In the genomic region with DNA sequence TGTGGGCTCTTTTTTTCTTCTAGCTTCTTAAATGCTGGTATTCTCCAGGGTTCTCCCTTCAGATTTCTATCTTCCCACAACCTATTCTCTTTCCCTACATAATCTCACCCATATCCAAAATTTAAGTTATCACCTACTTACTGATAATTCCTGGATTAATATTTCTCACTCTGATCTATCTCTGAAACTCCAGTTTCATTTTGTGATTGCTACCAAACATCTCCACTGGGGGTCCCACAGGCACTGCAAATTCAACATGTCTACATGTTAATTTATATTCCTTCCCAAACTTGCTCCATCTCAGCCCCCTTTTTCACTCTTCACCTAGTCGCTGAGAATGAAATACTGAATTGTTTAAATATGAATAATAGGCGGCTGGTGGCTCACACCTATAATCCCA, we compare ENCODE assay signal across 10 cellular contexts. TPM values are rescaled to one million over a fixed set of nuclear protein-coding genes. Genes with fewer than 3 reads are reported as not detected.
DNase-seq lines count a peak whose midpoint lies in the region; ATAC-seq, FAIRE-seq and TF ChIP-seq lines count a peak whose summit lies in the region.
"Had no signal": no experiment of that assay in that cellular context is flagged by ENCODE, and none has a peak within 500 bp of the region (broad histone marks: within the 10 kb centered on the region; RNA-seq: fewer than 3 reads in every experiment).

No MANE protein-coding gene starts in this region.

- ATAC-seq in K562 (0 out of 3 replicates have a peak, but pooled peaks have one; percentile 27), HG03045 (IDR thresholded peaks at IDR 0.05; ENCODE audit: unreplicated experiment) (no peak)

- H3K9me1 ChIP-seq in K562 (ENCODE audit: control insufficient read depth, insufficient read depth, low read length), result no peaks in the 10 kb centered on the region

- H3K36me3 ChIP-seq in K562 (ENCODE audit: control insufficient read depth, insufficient read depth, low read length) (no peaks in the 10 kb centered on the region), osteoblast (ENCODE audit: insufficient read depth, low read length) (no peaks in the 10 kb centered on the region), prostate gland (no peaks in the 10 kb centered on the region), Peyer's patch (no peaks in the 10 kb centered on the region)

- H3K4me3 ChIP-seq in K562, result no peak overlapping the region
- no peak overlapping the region for H3K4me3 ChIP-seq in osteoblast (ENCODE audit: insufficient read depth, low read length)
- H3K4me3 ChIP-seq in prostate gland, result no peak overlapping the region
- H3K4me3 ChIP-seq in Peyer's patch, result no peak overlapping the region

- no peak for TF ChIP-seq EP300 in K562 (IDR thresholded peaks at IDR 0.05; ENCODE audit: low read length)

- WGBS in K562 (ENCODE audit: insufficient coverage, low coverage, missing lambda C conversion rate), result 27% methylated on average over 2 of the region's 2 CpGs
- 79% methylated on average over 2 of the region's 2 CpGs for WGBS in prostate gland

- H3K9me3 ChIP-seq in K562 (replicated peaks; ENCODE audit: control insufficient read depth, insufficient read depth, low read depth, low read length), result no peaks in the 10 kb centered on the region
- no peaks in the 10 kb centered on the region for H3K9me3 ChIP-seq in osteoblast (ENCODE audit: low read depth, low read length)
- no peaks in the 10 kb centered on the region for H3K9me3 ChIP-seq in prostate gland
- no peaks in the 10 kb centered on the region for H3K9me3 ChIP-seq in Peyer's patch

- H3K27me3 ChIP-seq in K562 (ENCODE audit: control insufficient read depth in 2 of 2, insufficient read depth in 2 of 2, low read length in 2 of 2) (no peaks in the 10 kb centered on the region), osteoblast (ENCODE audit: insufficient read depth, low read length) (peaks cover under 1% of the 10 kb centered on the region), prostate gland (replicated peaks; ENCODE audit: insufficient read depth) (no peaks in the 10 kb centered on the region), Peyer's patch (no peaks in the 10 kb centered on the region)

- CTCF ChIA-PET in K562 (lab: Yijun Ruan, JAX; ENCODE audit: low intra/inter-chr PET ratio), result interaction anchor here (0.6 to 1.1 kb wide), 3 partner anchors 63 to 380 kb away, joined by 3 to 4 read pairs (median 3); no protein-coding TSS in a partner anchor

- BruUV-seq in K562 (replicated peaks; lab: Mats Ljungman, UMichigan), result no TSS peak

- in situ Hi-C loops in K562 (cut with MboI), result loop anchor here (5.0 to 10.0 kb wide), 3 partner anchors 142 to 382 kb away; no protein-coding TSS in a partner anchor

- POLR2A ChIA-PET in K562 (lab: Yijun Ruan, JAX), result no interaction called here

- peak; percentile 39 to 54; a peak in 3 of 4 replicates for TF ChIP-seq RAD21 in K562 (CRISPR knock-in tag; conservative IDR thresholded peaks at IDR 0.05 in 1 of 2, IDR thresholded peaks at IDR 0.05 in 1 of 2)

- H4K20me1 ChIP-seq in K562 (replicated peaks; ENCODE audit: control insufficient read depth, insufficient read depth, low read length) (no peaks in the 10 kb centered on the region), osteoblast (ENCODE audit: insufficient read depth, low read length) (no peaks in the 10 kb centered on the region)

- H3K79me2 ChIP-seq in K562 (ENCODE audit: control insufficient read depth, insufficient read depth, low read length) (no peaks in the 10 kb centered on the region), osteoblast (ENCODE audit: insufficient read depth, low read length) (no peaks in the 10 kb centered on the region)

- no peak overlapping the region for H3K9ac ChIP-seq in K562 (ENCODE audit: insufficient read depth in 1 of 2, low read depth in 2 of 2, low read length in 2 of 2)

- intact Hi-C loops in K562 (cut with micrococcal nuclease), result loop anchor here (5.0 kb wide), 5 partner anchors 42 to 282 kb away; a partner anchor contains a TSS
- intact Hi-C loops in prostate gland (cut with DNase I), result loop anchor here (5.0 to 10.0 kb wide), 2 partner anchors 90 to 147 kb away; a partner anchor contains a TSS

- H2AFZ ChIP-seq in K562 (ENCODE audit: low read depth, low read length) (no peak overlapping the region), osteoblast (ENCODE audit: low read length) (no peak overlapping the region)

- H3K27ac ChIP-seq in K562 (ENCODE audit: extremely low read depth, low read depth, low read length) (no peak overlapping the region), osteoblast (ENCODE audit: low read depth, low read length) (no peak overlapping the region), prostate gland (no peak overlapping the region), Peyer's patch (no peak overlapping the region)

- DNase-seq in activated CD8-positive, alpha-beta memory T cell treated with anti-CD3 and anti-CD28 coated beads, Interleukin-2, amount 50 U/mL, for 4 hours, result peak; percentile 30
- DNase-seq in activated CD8-positive, alpha-beta memory T cell treated with anti-CD3 and anti-CD28 coated beads for 24 hours, result no peak
- DNase-seq in K562 (ENCODE audit: extremely low read depth in 1 of 4, low spot score in 3 of 4) (peak in 3 of 4 experiments; percentile 17 to 22 (median 18)), osteoblast (ENCODE audit: insufficient read length, low spot score, missing footprints) (no peak), prostate gland (ENCODE audit: low spot score) (no peak), Peyer's patch (no peak)
- DNase-seq: retina, RPMI8226 had no signal

- TF ChIP-seq CTCF in LNCAP (IDR thresholded peaks at IDR 0.05) (peak; percentile 34), K562 (IDR thresholded peaks at IDR 0.05 in 2 of 3, conservative IDR thresholded peaks at IDR 0.05 in 1 of 3; ENCODE audit: insufficient read depth in 2 of 3, low read depth in 1 of 3, low read length in 3 of 3) (peak; percentile 26 to 62 (median 57); a peak in 5 of 6 replicates), osteoblast (IDR thresholded peaks at IDR 0.05; ENCODE audit: extremely low read depth, low read depth, low read length) (peak; percentile 49), prostate gland (IDR thresholded peaks at IDR 0.05) (no peak), Peyer's patch (IDR thresholded peaks at IDR 0.05) (peak in 3 of 6 experiments; percentile 26 to 56 (median 36))

- FAIRE-seq in K562 (lab: Jason Lieb, UNC), result no peak

- H3K4me1 ChIP-seq in K562 (replicated peaks in 1 of 2; ENCODE audit: control insufficient read depth in 2 of 2, insufficient read depth in 2 of 2, low read length in 2 of 2), result peaks cover 6 to 22% of the 10 kb centered on the region in 2 experiments; a peak in 3 of 5 replicates
- H3K4me1 ChIP-seq in osteoblast (ENCODE audit: insufficient read depth, low read length), result peaks cover 7% of the 10 kb centered on the region
- peaks cover 3% of the 10 kb centered on the region for H3K4me1 ChIP-seq in prostate gland (replicated peaks)
- peaks cover 0 to 9% (median 0%) of the 10 kb centered on the region in 4 donors for H3K4me1 ChIP-seq in Peyer's patch

- TF ChIP-seq POLR2A in K562 (conservative IDR thresholded peaks at IDR 0.05) (no peak), prostate gland (IDR thresholded peaks at IDR 0.05) (no peak), Peyer's patch (IDR thresholded peaks at IDR 0.05) (no peak)

- H3K4me2 ChIP-seq in K562 (ENCODE audit: insufficient read depth, low read length) (no peak overlapping the region), osteoblast (ENCODE audit: insufficient read depth, low read length) (no peak overlapping the region)

TF ChIP-seq in K562, 482 proteins besides CTCF, POLR2A, EP300 and RAD21 (continues in another document):
- no peak for TF ChIP-seq RAD51 (IDR thresholded peaks at IDR 0.05; ENCODE audit: borderline replicate concordance, low read depth)

RNA-seq across cellular contexts. Expression of a gene that starts 9.9 kb away (rescaled TPM):
- total RNA-seq in K562 (2011; cell fraction: chromatin; rRNA removed; ENCODE audit: low replicate concordance), result not detected in 2 replicates
- not detected in 2 replicates for total RNA-seq in K562 (2011; cell fraction: nucleolus; rRNA removed)
- not detected in 2 replicates for total RNA-seq in K562 (2011; cell fraction: nucleoplasm; rRNA removed)
- total RNA-seq in K562 (2014; rRNA removed) (not detected in 2 replicates), K562 (2014; rRNA removed; fragmentation: Illumina TruSeq; extraction: Trizol) (not detected in 2 replicates), K562 (2015; rRNA removed; fragmentation: Illumina TruSeq; extraction: Trizol) (not detected in 2 replicates), K562 (2021) (0.18 TPM in 1 of 2 replicates, not detected in the other), osteoblast (not detected in 2 replicates), prostate gland (1 to 10 TPM in 1 of 2 donors, not detected in 1; 5.4 TPM), Peyer's patch (not detected)
- polyA plus RNA-seq in K562 (2011; rRNA removed) (not detected in 2 replicates), K562 (2014; fragmentation: Illumina TruSeq; extraction: Trizol) (not detected in 2 replicates), K562 (2014; fragmentation: Nextera tagmentation; extraction: Ambion mirVana) (not detected), K562 (2014; rRNA removed) (not detected in 2 replicates)
- polyA plus RNA-seq in K562 (2011; cell fraction: cytosol; rRNA removed), result not detected in 2 replicates
- not detected in 2 replicates for polyA plus RNA-seq in K562 (2011; cell fraction: nucleus; rRNA removed)
- polyA plus RNA-seq in K562 (2012), result not detected in 2 replicates
- not detected in 2 replicates for polyA minus RNA-seq in K562 (2011; rRNA and poly(A)+ RNA removed)
- not detected in 2 replicates for polyA minus RNA-seq in K562 (2011; cell fraction: cytosol; rRNA and poly(A)+ RNA removed)
- not detected in 2 replicates for polyA minus RNA-seq in K562 (2011; cell fraction: nucleus; rRNA and poly(A)+ RNA removed)

RNA-seq across cellular contexts. Expression of a gene that starts 21.6 kb away (rescaled TPM):
- 7.6 and 32.5 TPM in 2 replicates for total RNA-seq in K562 (2011; cell fraction: chromatin; rRNA removed; ENCODE audit: low replicate concordance)
- 3.3 and 8.6 TPM in 2 replicates for total RNA-seq in K562 (2011; cell fraction: nucleolus; rRNA removed)
- 12.7 and 14.7 TPM in 2 replicates for total RNA-seq in K562 (2011; cell fraction: nucleoplasm; rRNA removed)
- total RNA-seq in K562 (2014; rRNA removed) (22.8 and 23.0 TPM in 2 replicates), K562 (2014; rRNA removed; fragmentation: Illumina TruSeq; extraction: Trizol) (50.3 and 64.1 TPM in 2 replicates), K562 (2015; rRNA removed; fragmentation: Illumina TruSeq; extraction: Trizol) (51.0 and 52.7 TPM in 2 replicates), K562 (2021) (23.8 and 24.7 TPM in 2 replicates), osteoblast (not detected in 2 replicates), prostate gland (under 1 TPM in 1 of 2 donors, not detected in 1; 0.74 TPM), Peyer's patch (1 to 10 TPM in 1 of 4 donors, not detected in 3; 1.6 TPM)
- polyA plus RNA-seq in K562 (2011; rRNA removed) (4.4 and 25.7 TPM in 2 replicates), K562 (2014; fragmentation: Illumina TruSeq; extraction: Trizol) (34.8 and 38.9 TPM in 2 replicates), K562 (2014; fragmentation: Nextera tagmentation; extraction: Ambion mirVana) (1 to 10 TPM; 5.5 to 7.0 TPM), K562 (2014; rRNA removed) (17.2 and 22.0 TPM in 2 replicates)
- polyA plus RNA-seq in K562 (2011; cell fraction: cytosol; rRNA removed), result 0.69 and 13.2 TPM in 2 replicates
- polyA plus RNA-seq in K562 (2011; cell fraction: nucleus; rRNA removed), result 0.92 and 9.7 TPM in 2 replicates
- polyA plus RNA-seq in K562 (2012), result 13.3 and 38.2 TPM in 2 replicates
- 5.8 and 59.8 TPM in 2 replicates for polyA minus RNA-seq in K562 (2011; rRNA and poly(A)+ RNA removed)
- polyA minus RNA-seq in K562 (2011; cell fraction: cytosol; rRNA and poly(A)+ RNA removed), result 2.8 and 10.3 TPM in 2 replicates
- 1.2 and 25.8 TPM in 2 replicates for polyA minus RNA-seq in K562 (2011; cell fraction: nucleus; rRNA and poly(A)+ RNA removed)

Comparison
In these comparisons a context has a peak if more than half of its experiments do, and no peak if none do; other contexts are left out.
1. DNase-seq: peak in activated CD8-positive, alpha-beta memory T cell treated with anti-CD3 and anti-CD28 coated beads, Interleukin-2, amount 50 U/mL, for 4 hours (single experiment) and K562 (3 of 4); none in activated CD8-positive, alpha-beta memory T cell treated with anti-CD3 and anti-CD28 coated beads for 24 hours (single experiment), osteoblast (single experiment), prostate gland (single experiment) and Peyer's patch (0 of 3).
2. CTCF ChIP-seq: peak in LNCAP (single experiment), K562 (3 of 3) and osteoblast (single experiment); none in prostate gland (0 of 4).